ENCODE assay signal across 1 cellular context in genomic region chr6:31958741-31959739, GRCh38.
TF ChIP-seq lines count a peak whose summit lies in the region.

A gene with protein sequence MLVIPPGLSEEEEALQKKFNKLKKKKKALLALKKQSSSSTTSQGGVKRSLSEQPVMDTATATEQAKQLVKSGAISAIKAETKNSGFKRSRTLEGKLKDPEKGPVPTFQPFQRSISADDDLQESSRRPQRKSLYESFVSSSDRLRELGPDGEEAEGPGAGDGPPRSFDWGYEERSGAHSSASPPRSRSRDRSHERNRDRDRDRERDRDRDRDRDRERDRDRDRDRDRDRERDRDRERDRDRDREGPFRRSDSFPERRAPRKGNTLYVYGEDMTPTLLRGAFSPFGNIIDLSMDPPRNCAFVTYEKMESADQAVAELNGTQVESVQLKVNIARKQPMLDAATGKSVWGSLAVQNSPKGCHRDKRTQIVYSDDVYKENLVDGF (minus strand): TSS chr6:31958971. CDS start chr6:31958446, 525 bp downstream.
TSS of gene SKIC2 (plus strand) at chr6:31959175. CDS start at chr6:31959193, 18 bp downstream.

TF ChIP-seq in HepG2, 621 proteins besides CTCF, POLR2A, EP300 and RAD21 (continued from another document):
- TF ChIP-seq RFXANK (CRISPR knock-in tag; IDR thresholded peaks at IDR 0.05), result no peak
- TF ChIP-seq, protein P1, sequence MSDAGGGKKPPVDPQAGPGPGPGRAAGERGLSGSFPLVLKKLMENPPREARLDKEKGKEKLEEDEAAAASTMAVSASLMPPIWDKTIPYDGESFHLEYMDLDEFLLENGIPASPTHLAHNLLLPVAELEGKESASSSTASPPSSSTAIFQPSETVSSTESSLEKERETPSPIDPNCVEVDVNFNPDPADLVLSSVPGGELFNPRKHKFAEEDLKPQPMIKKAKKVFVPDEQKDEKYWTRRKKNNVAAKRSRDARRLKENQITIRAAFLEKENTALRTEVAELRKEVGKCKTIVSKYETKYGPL (CRISPR knock-in tag; IDR thresholded peaks at IDR 0.05), result peak; percentile 78
- peak; percentile 23; the same call in 1 of the 2 replicates for TF ChIP-seq ZNF607 (CRISPR knock-in tag; IDR thresholded peaks at IDR 0.05; ENCODE audit: borderline replicate concordance)
- TF ChIP-seq ZNF234 (CRISPR knock-in tag; conservative IDR thresholded peaks at IDR 0.05), result 0 out of 2 replicates have a peak, but pooled peaks have one; percentile 33
- TF ChIP-seq, protein P2, sequence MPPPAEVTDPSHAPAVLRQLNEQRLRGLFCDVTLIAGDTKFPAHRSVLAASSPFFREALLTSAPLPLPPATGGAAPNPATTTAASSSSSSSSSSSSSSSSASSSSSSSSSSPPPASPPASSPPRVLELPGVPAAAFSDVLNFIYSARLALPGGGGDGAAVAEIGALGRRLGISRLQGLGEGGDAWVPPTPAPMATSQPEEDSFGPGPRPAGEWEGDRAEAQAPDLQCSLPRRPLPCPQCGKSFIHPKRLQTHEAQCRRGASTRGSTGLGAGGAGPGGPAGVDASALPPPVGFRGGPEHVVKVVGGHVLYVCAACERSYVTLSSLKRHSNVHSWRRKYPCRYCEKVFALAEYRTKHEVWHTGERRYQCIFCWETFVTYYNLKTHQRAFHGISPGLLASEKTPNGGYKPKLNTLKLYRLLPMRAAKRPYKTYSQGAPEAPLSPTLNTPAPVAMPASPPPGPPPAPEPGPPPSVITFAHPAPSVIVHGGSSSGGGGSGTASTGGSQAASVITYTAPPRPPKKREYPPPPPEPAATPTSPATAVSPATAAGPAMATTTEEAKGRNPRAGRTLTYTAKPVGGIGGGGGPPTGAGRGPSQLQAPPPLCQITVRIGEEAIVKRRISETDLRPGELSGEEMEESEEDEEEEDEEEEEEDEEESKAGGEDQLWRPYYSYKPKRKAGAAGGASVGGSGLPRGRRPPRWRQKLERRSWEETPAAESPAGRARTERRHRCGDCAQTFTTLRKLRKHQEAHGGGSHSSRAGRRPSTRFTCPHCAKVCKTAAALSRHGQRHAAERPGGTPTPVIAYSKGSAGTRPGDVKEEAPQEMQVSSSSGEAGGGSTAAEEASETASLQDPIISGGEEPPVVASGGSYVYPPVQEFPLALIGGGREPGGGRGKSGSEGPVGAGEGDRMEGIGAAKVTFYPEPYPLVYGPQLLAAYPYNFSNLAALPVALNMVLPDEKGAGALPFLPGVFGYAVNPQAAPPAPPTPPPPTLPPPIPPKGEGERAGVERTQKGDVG (CRISPR knock-in tag; IDR thresholded peaks at IDR 0.05; ENCODE audit: borderline replicate concordance), result no peak; the same call in 1 of the 2 replicates
- peak; percentile 95 for TF ChIP-seq HOXA5 (CRISPR knock-in tag; IDR thresholded peaks at IDR 0.05)
- TF ChIP-seq ASH2L (IDR thresholded peaks at IDR 0.05; ENCODE audit: insufficient read length, low read depth, low read length), result peak; percentile 83
- TF ChIP-seq ZSCAN31 (CRISPR knock-in tag; IDR thresholded peaks at IDR 0.05; ENCODE audit: low read depth), result peak; percentile 90
- TF ChIP-seq SAP130 (CRISPR knock-in tag; IDR thresholded peaks at IDR 0.05; ENCODE audit: low read depth), result peak; percentile 100
- TF ChIP-seq, protein P3, sequence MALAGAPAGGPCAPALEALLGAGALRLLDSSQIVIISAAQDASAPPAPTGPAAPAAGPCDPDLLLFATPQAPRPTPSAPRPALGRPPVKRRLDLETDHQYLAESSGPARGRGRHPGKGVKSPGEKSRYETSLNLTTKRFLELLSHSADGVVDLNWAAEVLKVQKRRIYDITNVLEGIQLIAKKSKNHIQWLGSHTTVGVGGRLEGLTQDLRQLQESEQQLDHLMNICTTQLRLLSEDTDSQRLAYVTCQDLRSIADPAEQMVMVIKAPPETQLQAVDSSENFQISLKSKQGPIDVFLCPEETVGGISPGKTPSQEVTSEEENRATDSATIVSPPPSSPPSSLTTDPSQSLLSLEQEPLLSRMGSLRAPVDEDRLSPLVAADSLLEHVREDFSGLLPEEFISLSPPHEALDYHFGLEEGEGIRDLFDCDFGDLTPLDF (CRISPR knock-in tag; IDR thresholded peaks at IDR 0.05), result peak; percentile 98
- TF ChIP-seq, protein P4, sequence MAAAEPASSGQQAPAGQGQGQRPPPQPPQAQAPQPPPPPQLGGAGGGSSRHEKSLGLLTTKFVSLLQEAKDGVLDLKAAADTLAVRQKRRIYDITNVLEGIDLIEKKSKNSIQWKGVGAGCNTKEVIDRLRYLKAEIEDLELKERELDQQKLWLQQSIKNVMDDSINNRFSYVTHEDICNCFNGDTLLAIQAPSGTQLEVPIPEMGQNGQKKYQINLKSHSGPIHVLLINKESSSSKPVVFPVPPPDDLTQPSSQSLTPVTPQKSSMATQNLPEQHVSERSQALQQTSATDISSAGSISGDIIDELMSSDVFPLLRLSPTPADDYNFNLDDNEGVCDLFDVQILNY (CRISPR knock-in tag; conservative IDR thresholded peaks at IDR 0.05), result no peak
